ENCODE assay signal across 19 cellular contexts in genomic region chr9:72863456-72864094, GRCh38.
DNase-seq lines count a peak whose midpoint lies in the region; FAIRE-seq and TF ChIP-seq lines count a peak whose summit lies in the region.
"Had no signal": no experiment of that assay in that cellular context is flagged by ENCODE, and none has a peak within 500 bp of the region (broad histone marks: within the 10 kb centered on the region; RNA-seq: fewer than 3 reads in every experiment).

No MANE protein-coding gene starts in this region.

- no peak overlapping the region for H3K4me3 Mint-ChIP-seq in astrocyte (ENCODE audit: unreplicated experiment)
- H3K4me3 Mint-ChIP-seq: CD8-positive, alpha-beta memory T cell; HFFc6 had no signal

- no peaks in the 10 kb centered on the region for H3K9me3 Mint-ChIP-seq in astrocyte (ENCODE audit: unreplicated experiment)
- H3K9me3 Mint-ChIP-seq: HFFc6 had no signal

- no peaks in the 10 kb centered on the region for H3K9me2 ChIP-seq in hepatocyte (replicated peaks; ENCODE audit: insufficient read depth)

- H4K20me1 ChIP-seq in astrocyte (ENCODE audit: insufficient read depth, low read length) (no peaks in the 10 kb centered on the region), hepatocyte (ENCODE audit: insufficient read depth, poor library complexity, severe bottlenecking) (no peaks in the 10 kb centered on the region)
- H4K20me1 ChIP-seq: BLaER1 had no signal

- no peak overlapping the region for H3K4me2 ChIP-seq in astrocyte (ENCODE audit: low read length)
- peak overlapping the region; percentile 1 for H3K4me2 ChIP-seq in hepatocyte
- H3K4me2 ChIP-seq: BLaER1 had no signal

- H3K9ac ChIP-seq in SK-N-MC (ENCODE audit: insufficient read length), result no peak overlapping the region
- no peak overlapping the region for H3K9ac ChIP-seq in astrocyte (ENCODE audit: low read length)
- H3K9ac ChIP-seq: BLaER1 had no signal

- 15% methylated on average over 4 of the region's 4 CpGs for WGBS in hepatocyte (ENCODE audit: low lambda C conversion rate, missing lambda C conversion rate)

- H3K27me3 ChIP-seq in astrocyte (ENCODE audit: insufficient read depth, low read length) (no peaks in the 10 kb centered on the region), hepatocyte (no peaks in the 10 kb centered on the region)
- H3K27me3 ChIP-seq: BLaER1 had no signal

- TF ChIP-seq CTCF in astrocyte (IDR thresholded peaks at IDR 0.05; ENCODE audit: insufficient read depth, low read depth, low read length) (no peak), hepatocyte (IDR thresholded peaks at IDR 0.05; ENCODE audit: poor library complexity) (no peak), GM10266 (IDR thresholded peaks at IDR 0.05; ENCODE audit: control insufficient read depth, insufficient read depth, low read depth, missing control alignments) (no peak)

- DNase-seq in EH (ENCODE audit: low read depth) (peak; percentile 24), SK-N-MC (ENCODE audit: low read depth, low spot score) (no peak), astrocyte (ENCODE audit: low read depth) (peak; percentile 48), hepatocyte (ENCODE audit: low spot score) (no peak), KBM-7 (no peak), GM10266 (ENCODE audit: extremely low spot score) (no peak), G401 (ENCODE audit: low spot score) (no peak), DMS153 treated with DMSO at 0.1 percent for 48 hours (lab: John Stamatoyannopoulos, UW; ENCODE audit: unreplicated experiment) (no peak)
- DNase-seq: AML-193; Caco-2; CD8-positive, alpha-beta memory T cell; DMS53; HFFc6 had no signal

- no peaks in the 10 kb centered on the region for H3K4me1 Mint-ChIP-seq in astrocyte (ENCODE audit: low read depth, unreplicated experiment)
- H3K4me1 Mint-ChIP-seq: CD8-positive, alpha-beta memory T cell had no signal

- 0 out of 2 replicates have a peak, but pooled peaks cover 5% of the 10 kb centered on the region for H3K9me3 ChIP-seq in SK-N-MC (ENCODE audit: low read depth, low read length)
- H3K9me3 ChIP-seq in astrocyte (ENCODE audit: insufficient read depth, low read depth, low read length), result no peaks in the 10 kb centered on the region
- H3K9me3 ChIP-seq in hepatocyte (ENCODE audit: low read depth), result no peaks in the 10 kb centered on the region
- H3K9me3 ChIP-seq: Caco-2 had no signal

- H3K4me1 ChIP-seq in astrocyte (ENCODE audit: insufficient read depth, low read length) (no peaks in the 10 kb centered on the region), hepatocyte (ENCODE audit: insufficient read depth) (peaks cover 13% of the 10 kb centered on the region)
- H3K4me1 ChIP-seq: BLaER1, Caco-2 had no signal

- H2AFZ ChIP-seq in astrocyte (ENCODE audit: low read depth, low read length) (no peak overlapping the region), hepatocyte (no peak overlapping the region)

- FAIRE-seq in astrocyte (lab: Jason Lieb, UNC), result no peak
- FAIRE-seq: GM12892, GM19239, H1 had no signal

- no peaks in the 10 kb centered on the region for H3K79me2 ChIP-seq in astrocyte (ENCODE audit: insufficient read depth, low read length)
- H3K79me2 ChIP-seq in hepatocyte, result no peaks in the 10 kb centered on the region

- H3K4me3 ChIP-seq in SK-N-MC, result peak overlapping the region; percentile 39
- H3K4me3 ChIP-seq in astrocyte (ENCODE audit: insufficient read depth, low read depth, low read length), result no peak overlapping the region
- no peak overlapping the region for H3K4me3 ChIP-seq in hepatocyte
- H3K4me3 ChIP-seq: BLaER1, HAP-1 had no signal

- H3K27ac ChIP-seq in SK-N-MC (peak overlapping the region; percentile 91), astrocyte (ENCODE audit: low read depth, low read length) (no peak overlapping the region), hepatocyte (no peak overlapping the region)
- H3K27ac ChIP-seq: 22Rv1, BLaER1 had no signal

- no peaks in the 10 kb centered on the region for H3K36me3 Mint-ChIP-seq in astrocyte (ENCODE audit: low read depth, unreplicated experiment)
- H3K36me3 Mint-ChIP-seq: CD8-positive, alpha-beta memory T cell had no signal

- H3K27me3 Mint-ChIP-seq in astrocyte (ENCODE audit: low read depth, unreplicated experiment), result no peaks in the 10 kb centered on the region

- H3K36me3 ChIP-seq in SK-N-MC (ENCODE audit: insufficient read depth, low read length) (no peaks in the 10 kb centered on the region; the same call in 1 of the 2 replicates), astrocyte (ENCODE audit: insufficient read depth, low read length) (no peaks in the 10 kb centered on the region), hepatocyte (replicated peaks; ENCODE audit: insufficient read depth, low read depth) (no peaks in the 10 kb centered on the region)
- H3K36me3 ChIP-seq: BLaER1, HAP-1 had no signal

- in situ Hi-C loops in KBM-7 (cut with MboI; ENCODE audit: low pct_unique_long_range_greater_than_20kb, low sequenced_read_pairs) (no loop called here), G401 (cut with HindIII; ENCODE audit: low sequenced_read_pairs) (no loop called here)

- H3K27ac Mint-ChIP-seq in astrocyte (ENCODE audit: unreplicated experiment), result no peak overlapping the region
- H3K27ac Mint-ChIP-seq: CD8-positive, alpha-beta memory T cell had no signal

Comparison
In these comparisons a context has a peak if more than half of its experiments do, and no peak if none do; other contexts are left out.
1. DNase-seq: peak in EH (single experiment) and astrocyte (single experiment); none in SK-N-MC (single experiment), hepatocyte (single experiment), KBM-7 (single experiment), GM10266 (single experiment), G401 (single experiment) and DMS153 treated with DMSO at 0.1 percent for 48 hours (single experiment).